ENCODE assay signal across 8 cellular contexts in genomic region chr18:2657788-2658458, GRCh38. TPM values are rescaled to one million over a fixed set of nuclear protein-coding genes. Genes with fewer than 3 reads are reported as not detected.
DNase-seq lines count a peak whose midpoint lies in the region; ATAC-seq, FAIRE-seq and TF ChIP-seq lines count a peak whose summit lies in the region.

No MANE protein-coding gene starts in this region.

- TF ChIP-seq CTCF in KMS-11 (conservative IDR thresholded peaks at IDR 0.05; ENCODE audit: low read depth, low read length): no peak
- TF ChIP-seq CTCF in keratinocyte (optimal IDR thresholded peaks at IDR 0.05 in 1 of 3, IDR thresholded peaks at IDR 0.05 in 1 of 3, conservative IDR thresholded peaks at IDR 0.05 in 1 of 3; ENCODE audit: extremely low read depth in 1 of 3, insufficient read depth in 2 of 3, low read length in 3 of 3): no peak
- no peak for TF ChIP-seq CTCF in suprapubic skin (IDR thresholded peaks at IDR 0.05)

- ATAC-seq in HG03521 (IDR thresholded peaks at IDR 0.05; ENCODE audit: unreplicated experiment): no peak

- H3K4me1 Mint-ChIP-seq in activated T-helper 2 cell treated with anti-CD3 and anti-CD28 coated beads, Interferon-gamma antibody, Interleukin-2, Interleukin-4, amounts not matched to agents 10 μg/mL and 5 μg/mL and 100 μg/mL, durations not matched to agents 14 hours and 24 hours and 36 hours (ENCODE audit: low read depth): peaks cover 44% of the 10 kb centered on the region

- dilution Hi-C loops in keratinocyte (cut with MboI; ENCODE audit: extremely low pct_ligation_motif_present, low sequenced_read_pairs): no loop called here

- DNase-seq in DMS53 (lab: John Stamatoyannopoulos, UW) (peak; percentile 92), keratinocyte (ENCODE audit: low read depth, low spot score) (no peak), suprapubic skin (ENCODE audit: low spot score in 2 of 2) (no peak), NCI-H1694 (lab: John Stamatoyannopoulos, UW) (no peak), H7 (no peak)
- no peak for DNase-seq in activated T-helper 2 cell treated with anti-CD3 and anti-CD28 coated beads, Interferon-gamma antibody, Interleukin-2, Interleukin-4, amounts not matched to agents 10 μg/mL and 5 μg/mL and 100 μg/mL, durations not matched to agents 14 hours and 24 hours and 36 hours (ENCODE audit: low spot score)

- H3K36me3 ChIP-seq in KMS-11 (ENCODE audit: insufficient read depth): no peaks in the 10 kb centered on the region; the same call in 1 of the 2 replicates
- H3K36me3 ChIP-seq in keratinocyte (ENCODE audit: control insufficient read depth in 2 of 2, extremely low read depth in 1 of 2, insufficient read depth in 2 of 2, low read length in 2 of 2): no peaks in the 10 kb centered on the region
- H3K36me3 ChIP-seq in suprapubic skin: no peaks in the 10 kb centered on the region
- no peaks in the 10 kb centered on the region for H3K36me3 ChIP-seq in H7 (replicated peaks; ENCODE audit: control insufficient read depth, insufficient read depth, low read length)

- no peaks in the 10 kb centered on the region for H3K9me1 ChIP-seq in keratinocyte (ENCODE audit: control insufficient read depth, extremely low read depth, insufficient read depth, low read length)

- peaks cover 5% of the 10 kb centered on the region for H3K27me3 Mint-ChIP-seq in activated T-helper 2 cell treated with anti-CD3 and anti-CD28 coated beads, Interferon-gamma antibody, Interleukin-2, Interleukin-4, amounts not matched to agents 10 μg/mL and 5 μg/mL and 100 μg/mL, durations not matched to agents 14 hours and 24 hours and 36 hours (ENCODE audit: low read depth)

- H3K36me3 Mint-ChIP-seq in activated T-helper 2 cell treated with anti-CD3 and anti-CD28 coated beads, Interferon-gamma antibody, Interleukin-2, Interleukin-4, amounts not matched to agents 10 μg/mL and 5 μg/mL and 100 μg/mL, durations not matched to agents 14 hours and 24 hours and 36 hours (ENCODE audit: low read depth): peaks cover 42% of the 10 kb centered on the region

- H3K79me2 ChIP-seq in KMS-11 (ENCODE audit: insufficient read depth, low read depth): peaks cover 66% of the 10 kb centered on the region
- peaks cover 64% of the 10 kb centered on the region for H3K79me2 ChIP-seq in keratinocyte (ENCODE audit: control insufficient read depth, insufficient read depth, low read length)

- intact Hi-C loops in activated T-helper 2 cell treated with anti-CD3 and anti-CD28 coated beads, Interferon-gamma antibody, Interleukin-2, Interleukin-4, amounts not matched to agents 10 μg/mL and 5 μg/mL and 100 μg/mL, durations not matched to agents 14 hours and 24 hours and 36 hours (cut with micrococcal nuclease): loop anchor here (2.0 to 10.0 kb wide), 5 partner anchors 25 to 1843 kb away; partner anchors contain the start of gene YES1

- no peak for FAIRE-seq in keratinocyte (lab: Jason Lieb, UNC)

- peak overlapping the region; percentile 98 for H3K4me3 Mint-ChIP-seq in activated T-helper 2 cell treated with anti-CD3 and anti-CD28 coated beads, Interferon-gamma antibody, Interleukin-2, Interleukin-4, amounts not matched to agents 10 μg/mL and 5 μg/mL and 100 μg/mL, durations not matched to agents 14 hours and 24 hours and 36 hours (ENCODE audit: low read depth)

- H2AFZ ChIP-seq in KMS-11 (ENCODE audit: low read depth): no peak overlapping the region
- no peak overlapping the region for H2AFZ ChIP-seq in keratinocyte (ENCODE audit: control insufficient read depth, low read length)

- H3K4me3 ChIP-seq in KMS-11 (IDR thresholded peaks at IDR 0.05; ENCODE audit: insufficient read depth, low read depth, low read length) (no peak overlapping the region), keratinocyte (ENCODE audit: control insufficient read depth in 2 of 3, extremely low read depth in 1 of 3, insufficient read depth in 2 of 3, low read depth in 1 of 3, low read length in 3 of 3) (peak overlapping the region in 1 of 3 experiments; percentile 9), suprapubic skin (peak overlapping the region; percentile 91), H7 (ENCODE audit: insufficient read depth, low read depth, low read length) (no peak overlapping the region)

- peaks cover 34% of the 10 kb centered on the region for H3K4me1 ChIP-seq in KMS-11 (ENCODE audit: low read depth, poor library complexity, severe bottlenecking)
- peaks cover 19% of the 10 kb centered on the region for H3K4me1 ChIP-seq in keratinocyte (ENCODE audit: control insufficient read depth, extremely low read depth, insufficient read depth, low read length)
- H3K4me1 ChIP-seq in suprapubic skin: peaks cover 25% of the 10 kb centered on the region

- H4K20me1 ChIP-seq in KMS-11 (ENCODE audit: insufficient read depth): peaks cover 16% of the 10 kb centered on the region
- peaks cover 3% of the 10 kb centered on the region for H4K20me1 ChIP-seq in keratinocyte (ENCODE audit: control insufficient read depth, extremely low read depth, insufficient read depth, low read length)

- peak overlapping the region; percentile 92 for H3K27ac Mint-ChIP-seq in activated T-helper 2 cell treated with anti-CD3 and anti-CD28 coated beads, Interferon-gamma antibody, Interleukin-2, Interleukin-4, amounts not matched to agents 10 μg/mL and 5 μg/mL and 100 μg/mL, durations not matched to agents 14 hours and 24 hours and 36 hours

- TF ChIP-seq POLR2A in suprapubic skin (IDR thresholded peaks at IDR 0.05): no peak

- H3K9ac ChIP-seq in KMS-11: peak overlapping the region; percentile 96; the same call in 1 of the 2 replicates
- H3K9ac ChIP-seq in keratinocyte (ENCODE audit: control insufficient read depth, extremely low read depth, insufficient read depth, low read length): no peak overlapping the region

- H3K4me2 ChIP-seq in KMS-11: peak overlapping the region; percentile 94
- H3K4me2 ChIP-seq in keratinocyte (ENCODE audit: control insufficient read depth, extremely low read depth, insufficient read depth, low read depth, low read length): peak overlapping the region; percentile 82

- TF ChIP-seq EP300 in suprapubic skin (IDR thresholded peaks at IDR 0.05): no peak

- H3K9me3 ChIP-seq in keratinocyte (ENCODE audit: control insufficient read depth, low read depth, low read length) (no peaks in the 10 kb centered on the region), suprapubic skin (no peaks in the 10 kb centered on the region)

- no peaks in the 10 kb centered on the region for H3K9me3 Mint-ChIP-seq in activated T-helper 2 cell treated with anti-CD3 and anti-CD28 coated beads, Interferon-gamma antibody, Interleukin-2, Interleukin-4, amounts not matched to agents 10 μg/mL and 5 μg/mL and 100 μg/mL, durations not matched to agents 14 hours and 24 hours and 36 hours

- WGBS in suprapubic skin: 53% methylated on average over 12 of the region's 12 CpGs

- peak overlapping the region; percentile 89; the same call in 1 of the 2 replicates for H3K27ac ChIP-seq in KMS-11
- no peak overlapping the region for H3K27ac ChIP-seq in keratinocyte (ENCODE audit: control insufficient read depth, insufficient read depth, low read length)
- H3K27ac ChIP-seq in suprapubic skin: no peak overlapping the region

- H3K27me3 ChIP-seq in KMS-11 (ENCODE audit: insufficient read depth, low read depth): no peaks in the 10 kb centered on the region
- no peaks in the 10 kb centered on the region for H3K27me3 ChIP-seq in keratinocyte (ENCODE audit: control insufficient read depth, extremely low read depth, insufficient read depth, low read length)
- no peaks in the 10 kb centered on the region for H3K27me3 ChIP-seq in suprapubic skin
- H3K27me3 ChIP-seq in H7 (ENCODE audit: control insufficient read depth, insufficient read depth, low read length): peaks cover 26% of the 10 kb centered on the region

RNA-seq across cellular contexts. Expression of gene SMCHD1, which starts 2.4 kb away (rescaled TPM):
- 100 and 101 TPM in 2 replicates for total RNA-seq in activated T-helper 2 cell treated with anti-CD3 and anti-CD28 coated beads, Interferon-gamma antibody, Interleukin-2, Interleukin-4, amounts not matched to agents 10 μg/mL and 5 μg/mL and 100 μg/mL, durations not matched to agents 14 hours and 24 hours and 36 hours
- 8.7 to 18.5 TPM (median 12.1 TPM) in 3 replicates for polyA plus RNA-seq in keratinocyte
- polyA plus RNA-seq in keratinocyte (2011; ENCODE audit: low read depth): 80.5 TPM
- polyA plus RNA-seq in keratinocyte (2011; cell fraction: cytosol; rRNA removed): 5.5 and 11.6 TPM in 2 replicates
- 17.9 and 26.2 TPM in 2 replicates for polyA plus RNA-seq in keratinocyte (2011; cell fraction: nucleus; rRNA removed)
- polyA plus RNA-seq in keratinocyte (2012; ENCODE audit: low replicate concordance): 11.5 and 13.2 TPM in 2 replicates
- polyA minus RNA-seq in keratinocyte: 7.7 to 49.1 TPM (median 18.8 TPM) in 3 replicates
- polyA minus RNA-seq in keratinocyte (2011; cell fraction: cytosol; rRNA and poly(A)+ RNA removed): 15.7 TPM
- polyA minus RNA-seq in keratinocyte (2011; cell fraction: nucleus; rRNA and poly(A)+ RNA removed): 47.4 and 66.6 TPM in 2 replicates
- 100 to 1,000 TPM in 1 of 4 donors, 10 to 100 TPM in 3; 35.5 to 126 (median 41.3) TPM for total RNA-seq in suprapubic skin
- 24.4 and 40.5 TPM in 2 replicates for total RNA-seq in H7 (2014; rRNA removed; shearing (Covaris generic))
